In genomic region chr3:37988376-37988775, GRCh38 we compare ENCODE assay signal across 9 cellular contexts. TPM values are rescaled to one million over a fixed set of nuclear protein-coding genes. Genes with fewer than 3 reads are reported as not detected.
DNase-seq lines count a peak whose midpoint lies in the region; ATAC-seq, FAIRE-seq and TF ChIP-seq lines count a peak whose summit lies in the region.
"Not testable (repeated sequence)": the region's sequence is repeated elsewhere in the genome, so short reads cannot be mapped to it uniquely, and the experiment has no call there.
"Had no signal": no experiment of that assay in that cellular context is flagged by ENCODE, and none has a peak within 500 bp of the region (broad histone marks: within the 10 kb centered on the region; RNA-seq: fewer than 3 reads in every experiment).

No MANE protein-coding gene starts in this region.

- BruUV-seq in Calu3 (replicated peaks; lab: Mats Ljungman, UMichigan); K562 (replicated peaks; lab: Mats Ljungman, UMichigan); HepG2 (replicated peaks; lab: Mats Ljungman, UMichigan): not testable (repeated sequence)

- 65% methylated on average over 10 of the region's 10 CpGs for WGBS in K562 (ENCODE audit: insufficient coverage, low coverage, missing lambda C conversion rate)
- 50% methylated on average over 10 of the region's 10 CpGs for WGBS in HepG2 (ENCODE audit: low lambda C conversion rate)
- 50 to 75% methylated on average over 1 to 10 of the region's 10 CpGs for WGBS in transverse colon (ENCODE audit: low coverage in 1 of 2), 2 donors

- H3K27ac Mint-ChIP-seq in Calu3 (ENCODE audit: unreplicated experiment), result peak overlapping the region; percentile 57

- H3K9me3 ChIP-seq in BLaER1; Peyer's patch; K562 (replicated peaks; ENCODE audit: control insufficient read depth, insufficient read depth, low read depth, low read length); HepG2 (ENCODE audit: low read length); neutrophil; transverse colon: not testable (repeated sequence)

- TF ChIP-seq EP300 in K562 (IDR thresholded peaks at IDR 0.05; ENCODE audit: low read length); HepG2 (IDR thresholded peaks at IDR 0.05; ENCODE audit: low read depth in 2 of 2, low read length in 2 of 2); HepG2 (CRISPR knock-in tag; IDR thresholded peaks at IDR 0.05; ENCODE audit: borderline replicate concordance); transverse colon (IDR thresholded peaks at IDR 0.05; ENCODE audit: low read depth): not testable (repeated sequence)

- H3K36me3 Mint-ChIP-seq in Calu3 (ENCODE audit: insufficient read depth, unreplicated experiment), result peaks cover 50% of the 10 kb centered on the region

- not testable (repeated sequence) for TF ChIP-seq CTCF in Calu3 (IDR thresholded peaks at IDR 0.05; ENCODE audit: unreplicated experiment); Peyer's patch (IDR thresholded peaks at IDR 0.05); K562 (IDR thresholded peaks at IDR 0.05 in 2 of 3, conservative IDR thresholded peaks at IDR 0.05 in 1 of 3; ENCODE audit: insufficient read depth in 2 of 3, low read depth in 1 of 3, low read length in 3 of 3); HepG2 (CRISPR knock-in tag; IDR thresholded peaks at IDR 0.05); neutrophil (IDR thresholded peaks at IDR 0.05); transverse colon (IDR thresholded peaks at IDR 0.05)

- H3K27ac ChIP-seq in BLaER1; K562 (ENCODE audit: extremely low read depth, low read depth, low read length); HepG2 (ENCODE audit: extremely low read length, insufficient read depth, low read length): not testable (repeated sequence)
- H3K27ac ChIP-seq in Peyer's patch (peak overlapping the region in 3 of 4 donors; percentile 82 to 97 (median 91)), neutrophil (peak overlapping the region; percentile 51), transverse colon (peak overlapping the region; percentile 84 to 92 (median 88))

- H3K4me2 ChIP-seq in BLaER1, result peak overlapping the region; percentile 16
- H3K4me2 ChIP-seq in K562 (ENCODE audit: insufficient read depth, low read length); HepG2 (ENCODE audit: low read depth, low read length): not testable (repeated sequence)

- not testable (repeated sequence) for H4K20me1 ChIP-seq in BLaER1; K562 (replicated peaks; ENCODE audit: control insufficient read depth, insufficient read depth, low read length); HepG2 (ENCODE audit: insufficient read depth, low read length)

- not testable (repeated sequence) for H3K9me1 ChIP-seq in K562 (ENCODE audit: control insufficient read depth, insufficient read depth, low read length)

- POLR2A ChIA-PET in K562 (lab: Yijun Ruan, JAX); HepG2 (lab: Yijun Ruan, JAX): not testable (repeated sequence)

- not testable (repeated sequence) for H3K9ac ChIP-seq in BLaER1; K562 (ENCODE audit: insufficient read depth in 1 of 2, low read depth in 2 of 2, low read length in 2 of 2); HepG2 (ENCODE audit: insufficient read depth, low read depth, low read length)

- not testable (repeated sequence) for ATAC-seq in K562, HepG2

- intact Hi-C loops in Calu3 (cut with micrococcal nuclease; ENCODE audit: unreplicated experiment); K562 (cut with micrococcal nuclease); HepG2 (cut with micrococcal nuclease; ENCODE audit: unreplicated experiment); transverse colon (cut with DNase I; ENCODE audit: low total_unique reads): not testable (repeated sequence)

- not testable (repeated sequence) for TF ChIP-seq POLR2A in Peyer's patch (IDR thresholded peaks at IDR 0.05); K562 (conservative IDR thresholded peaks at IDR 0.05); HepG2 (IDR thresholded peaks at IDR 0.05; ENCODE audit: insufficient read depth in 1 of 2, low read depth in 2 of 2, low read length in 2 of 2); transverse colon (IDR thresholded peaks at IDR 0.05)

- not testable (repeated sequence) for H3K27me3 Mint-ChIP-seq in Calu3 (ENCODE audit: unreplicated experiment)

- H3K4me1 ChIP-seq in BLaER1 (peaks cover 51% of the 10 kb centered on the region), Peyer's patch (peaks cover 0 to 33% (median 5%) of the 10 kb centered on the region in 4 donors), K562 (replicated peaks in 1 of 2; ENCODE audit: control insufficient read depth in 2 of 2, insufficient read depth in 2 of 2, low read length in 2 of 2) (peaks cover 64 to 68% of the 10 kb centered on the region in 2 experiments), HepG2 (ENCODE audit: insufficient read depth, low read length) (peaks cover 80% of the 10 kb centered on the region), neutrophil (ENCODE audit: control insufficient read depth in 1 of 2, insufficient read depth in 1 of 2, low read depth in 1 of 2, low read length in 1 of 2) (peaks cover 80 to 81% of the 10 kb centered on the region in 2 experiments), transverse colon (peaks cover 15 to 61% (median 54%) of the 10 kb centered on the region in 4 donors)

- H2AFZ ChIP-seq in K562 (ENCODE audit: low read depth, low read length), result peak overlapping the region; percentile 64
- H2AFZ ChIP-seq in HepG2 (ENCODE audit: low read length), result not testable (repeated sequence)

- not testable (repeated sequence) for DNase-seq in Calu3; K562 (ENCODE audit: extremely low read depth in 1 of 4, low spot score in 3 of 4); HepG2 (ENCODE audit: low spot score); transverse colon
- DNase-seq in MV-4-11 (lab: John Stamatoyannopoulos, UW) (peak; percentile 86), Peyer's patch (peak in 1 of 3 donors; percentile 42)

- not testable (repeated sequence) for TF ChIP-seq RAD21 in K562 (CRISPR knock-in tag; conservative IDR thresholded peaks at IDR 0.05 in 1 of 2, IDR thresholded peaks at IDR 0.05 in 1 of 2); HepG2 (CRISPR knock-in tag; IDR thresholded peaks at IDR 0.05)

- not testable (repeated sequence) for FAIRE-seq in K562 (lab: Jason Lieb, UNC); HepG2 (lab: Jason Lieb, UNC)

- H3K27me3 ChIP-seq in BLaER1; Peyer's patch; K562 (ENCODE audit: control insufficient read depth in 2 of 2, insufficient read depth in 2 of 2, low read length in 2 of 2); neutrophil; transverse colon: not testable (repeated sequence)
- H3K27me3 ChIP-seq in HepG2 (ENCODE audit: control insufficient read depth in 1 of 2, insufficient read depth in 2 of 2, low read length in 2 of 2), result peaks cover 1 to 13% of the 10 kb centered on the region in 2 experiments; a peak in 4 of 5 replicates

- CTCF ChIA-PET in Calu3 (lab: Charles Lee); K562 (lab: Yijun Ruan, JAX; ENCODE audit: low intra/inter-chr PET ratio); HepG2 (lab: Yijun Ruan, JAX; ENCODE audit: low intra/inter-chr PET ratio, low total read pairs): not testable (repeated sequence)

- in situ Hi-C loops in K562 (cut with MboI); HepG2 (cut with HindIII; ENCODE audit: extremely low pct_ligation_motif_present, low pct_unique_long_range_greater_than_20kb); transverse colon (cut with MboI; ENCODE audit: low pct_ligation_motif_present in 1 of 4, low pct_unique_long_range_greater_than_20kb in 1 of 4, low sequenced_read_pairs in 3 of 4): not testable (repeated sequence)

- not testable (repeated sequence) for H3K4me3 ChIP-seq in BLaER1; K562; HepG2 (replicated peaks in 1 of 3; ENCODE audit: insufficient read depth in 1 of 3, low read depth in 2 of 3, low read length in 3 of 3); neutrophil (ENCODE audit: low read depth in 1 of 2, low read length in 1 of 2)
- H3K4me3 ChIP-seq in Peyer's patch (peak overlapping the region in 3 of 4 donors; percentile 3 to 51 (median 43)), transverse colon (peak overlapping the region in 1 of 4 donors; percentile 19)

- not testable (repeated sequence) for H3K4me3 Mint-ChIP-seq in Calu3 (ENCODE audit: low read depth, unreplicated experiment)

- peaks cover 65% of the 10 kb centered on the region for H3K4me1 Mint-ChIP-seq in Calu3 (ENCODE audit: low read depth, unreplicated experiment)

- not testable (repeated sequence) for H3K79me2 ChIP-seq in K562 (ENCODE audit: control insufficient read depth, insufficient read depth, low read length); HepG2 (ENCODE audit: insufficient read depth, low read length)

- not testable (repeated sequence) for H3K9me3 Mint-ChIP-seq in Calu3 (ENCODE audit: low read depth, unreplicated experiment)

- H3K36me3 ChIP-seq in BLaER1; Peyer's patch; K562 (ENCODE audit: control insufficient read depth, insufficient read depth, low read length); HepG2 (replicated peaks in 1 of 2; ENCODE audit: control insufficient read depth in 1 of 2, insufficient read depth in 2 of 2, low read length in 2 of 2); neutrophil; transverse colon: not testable (repeated sequence)

RNA-seq across cellular contexts. Expression of gene VILL, which starts 2.2 kb away (rescaled TPM):
- total RNA-seq in Calu3 (2022), result 52.6 and 86.8 TPM in 2 replicates
- 100 to 1,000 TPM in 3 of 4 donors, 10 to 100 TPM in 1; 59.4 to 309 (median 230) TPM for total RNA-seq in Peyer's patch
- 21.1 and 67.2 TPM in 2 replicates for total RNA-seq in K562 (2011; cell fraction: chromatin; rRNA removed; ENCODE audit: low replicate concordance)
- 38.7 and 48.8 TPM in 2 replicates for total RNA-seq in K562 (2011; cell fraction: nucleolus; rRNA removed)
- total RNA-seq in K562 (2011; cell fraction: nucleoplasm; rRNA removed), result 25.6 and 29.8 TPM in 2 replicates
- 12.6 and 17.4 TPM in 2 replicates for total RNA-seq in K562 (2014; rRNA removed)
- total RNA-seq in K562 (2014; rRNA removed; fragmentation: Illumina TruSeq; extraction: Trizol), result 3.3 and 4.3 TPM in 2 replicates
- 8.8 and 9.2 TPM in 2 replicates for total RNA-seq in K562 (2015; rRNA removed; fragmentation: Illumina TruSeq; extraction: Trizol)
- 12.4 and 13.4 TPM in 2 replicates for total RNA-seq in K562 (2021)
- polyA plus RNA-seq in K562 (2011; rRNA removed), result 7.7 and 10.6 TPM in 2 replicates
- 9.8 and 17.0 TPM in 2 replicates for polyA plus RNA-seq in K562 (2011; cell fraction: cytosol; rRNA removed)
- 51.3 and 85.1 TPM in 2 replicates for polyA plus RNA-seq in K562 (2011; cell fraction: nucleus; rRNA removed)
- polyA plus RNA-seq in K562 (2012), result 10.0 and 15.4 TPM in 2 replicates
- 8.7 and 9.8 TPM in 2 replicates for polyA plus RNA-seq in K562 (2014; fragmentation: Illumina TruSeq; extraction: Trizol)
- polyA plus RNA-seq in K562 (2014; fragmentation: Nextera tagmentation; extraction: Ambion mirVana), result under 1 TPM; 0.11 to 0.49 TPM
- 16.0 and 18.1 TPM in 2 replicates for polyA plus RNA-seq in K562 (2014; rRNA removed)
- 10.8 and 11.9 TPM in 2 replicates for polyA minus RNA-seq in K562 (2011; rRNA and poly(A)+ RNA removed)
- 2.6 and 4.9 TPM in 2 replicates for polyA minus RNA-seq in K562 (2011; cell fraction: cytosol; rRNA and poly(A)+ RNA removed)
- polyA minus RNA-seq in K562 (2011; cell fraction: nucleus; rRNA and poly(A)+ RNA removed), result 32.0 and 33.5 TPM in 2 replicates
- 3.2 and 4.0 TPM in 2 replicates for total RNA-seq in HepG2 (2016; rRNA removed; fragmentation: Illumina TruSeq; extraction: Trizol)
- 4.3 and 5.3 TPM in 2 replicates for total RNA-seq in HepG2 (2016; cell fraction: cytosol; rRNA removed; fragmentation: Illumina TruSeq; extraction: Trizol; ENCODE audit: low read depth)
- total RNA-seq in HepG2 (2016; cell fraction: insoluble cytoplasmic fraction; rRNA removed; fragmentation: Illumina TruSeq; extraction: Trizol), result 2.3 and 4.1 TPM in 2 replicates
- total RNA-seq in HepG2 (2016; cell fraction: membrane; rRNA removed; fragmentation: Illumina TruSeq; extraction: Trizol), result 3.3 and 5.4 TPM in 2 replicates
- 2.0 and 2.1 TPM in 2 replicates for total RNA-seq in HepG2 (2016; cell fraction: nucleus; rRNA removed; fragmentation: Illumina TruSeq; extraction: Trizol)
- polyA plus RNA-seq in HepG2 (2011; rRNA removed), result 5.3 and 7.5 TPM in 2 replicates
- polyA plus RNA-seq in HepG2 (2011; cell fraction: cytosol; rRNA removed), result 5.6 and 9.0 TPM in 2 replicates
- polyA plus RNA-seq in HepG2 (2011; cell fraction: nucleus; rRNA removed), result 8.6 and 9.9 TPM in 2 replicates
- polyA plus RNA-seq in HepG2 (2012), result 2.1 and 2.6 TPM in 2 replicates
- polyA plus RNA-seq in HepG2 (2016; cell fraction: cytosol; fragmentation: Illumina TruSeq; extraction: Trizol; ENCODE audit: low read depth), result 4.2 and 6.5 TPM in 2 replicates
- polyA plus RNA-seq in HepG2 (2016; cell fraction: insoluble cytoplasmic fraction; fragmentation: Illumina TruSeq; extraction: Trizol; ENCODE audit: low read depth), result 2.0 and 2.3 TPM in 2 replicates
- polyA plus RNA-seq in HepG2 (2016; cell fraction: membrane; fragmentation: Illumina TruSeq; extraction: Trizol; ENCODE audit: low read depth), result 3.5 and 5.1 TPM in 2 replicates
- 2.0 and 2.9 TPM in 2 replicates for polyA plus RNA-seq in HepG2 (2016; cell fraction: nucleus; fragmentation: Illumina TruSeq; extraction: Trizol; ENCODE audit: insufficient read depth, low read depth)
- polyA minus RNA-seq in HepG2 (2011; rRNA and poly(A)+ RNA removed; ENCODE audit: low replicate concordance), result 1.2 and 3.8 TPM in 2 replicates
- 0.89 TPM in 1 of 2 replicates, not detected in the other for polyA minus RNA-seq in HepG2 (2011; cell fraction: cytosol; rRNA and poly(A)+ RNA removed)
- 6.2 and 7.3 TPM in 2 replicates for polyA minus RNA-seq in HepG2 (2011; cell fraction: nucleus; rRNA and poly(A)+ RNA removed)
- 100 to 1,000 TPM; 112 to 214 (median 172) TPM for total RNA-seq in transverse colon

RNA-seq across cellular contexts. Expression of gene PLCD1, which starts 41.1 kb away (rescaled TPM):
- total RNA-seq in Calu3 (2022) (7.8 and 9.8 TPM in 2 replicates), Peyer's patch (10 to 100 TPM; 36.6 to 47.0 (median 40.5) TPM), K562 (2014; rRNA removed) (152 and 190 TPM in 2 replicates), K562 (2014; rRNA removed; fragmentation: Illumina TruSeq; extraction: Trizol) (60.7 and 88.3 TPM in 2 replicates), K562 (2015; rRNA removed; fragmentation: Illumina TruSeq; extraction: Trizol) (47.5 and 50.1 TPM in 2 replicates), K562 (2021) (149 and 161 TPM in 2 replicates), HepG2 (2016; rRNA removed; fragmentation: Illumina TruSeq; extraction: Trizol) (10.1 and 11.4 TPM in 2 replicates), transverse colon (100 to 1,000 TPM in 2 of 4 donors, 10 to 100 TPM in 2; 21.1 to 126 (median 91.4) TPM)
- 283 and 655 TPM in 2 replicates for total RNA-seq in K562 (2011; cell fraction: chromatin; rRNA removed; ENCODE audit: low replicate concordance)
- total RNA-seq in K562 (2011; cell fraction: nucleolus; rRNA removed), result 463 and 540 TPM in 2 replicates
- 244 and 351 TPM in 2 replicates for total RNA-seq in K562 (2011; cell fraction: nucleoplasm; rRNA removed)
- polyA plus RNA-seq in K562 (2011; rRNA removed) (209 and 284 TPM in 2 replicates), K562 (2014; fragmentation: Illumina TruSeq; extraction: Trizol) (135 and 145 TPM in 2 replicates), K562 (2014; fragmentation: Nextera tagmentation; extraction: Ambion mirVana) (10 to 100 TPM in 1 of 2 experiments, 1 to 10 TPM in 1; 5.4 to 11.0 TPM), K562 (2014; rRNA removed) (116 and 140 TPM in 2 replicates), HepG2 (2011; rRNA removed) (12.4 and 12.8 TPM in 2 replicates)
- 214 and 249 TPM in 2 replicates for polyA plus RNA-seq in K562 (2011; cell fraction: cytosol; rRNA removed)
- polyA plus RNA-seq in K562 (2011; cell fraction: nucleus; rRNA removed), result 1,089 and 1,150 TPM in 2 replicates
- polyA plus RNA-seq in K562 (2012), result 67.9 and 83.7 TPM in 2 replicates
- polyA minus RNA-seq in K562 (2011; rRNA and poly(A)+ RNA removed), result 191 and 192 TPM in 2 replicates
- 144 and 183 TPM in 2 replicates for polyA minus RNA-seq in K562 (2011; cell fraction: cytosol; rRNA and poly(A)+ RNA removed)
- polyA minus RNA-seq in K562 (2011; cell fraction: nucleus; rRNA and poly(A)+ RNA removed), result 158 and 240 TPM in 2 replicates
- 2.1 and 3.6 TPM in 2 replicates for total RNA-seq in HepG2 (2016; cell fraction: cytosol; rRNA removed; fragmentation: Illumina TruSeq; extraction: Trizol; ENCODE audit: low read depth)
- 9.3 and 12.3 TPM in 2 replicates for total RNA-seq in HepG2 (2016; cell fraction: insoluble cytoplasmic fraction; rRNA removed; fragmentation: Illumina TruSeq; extraction: Trizol)
- total RNA-seq in HepG2 (2016; cell fraction: membrane; rRNA removed; fragmentation: Illumina TruSeq; extraction: Trizol), result 4.6 and 5.7 TPM in 2 replicates
- 8.0 and 8.9 TPM in 2 replicates for total RNA-seq in HepG2 (2016; cell fraction: nucleus; rRNA removed; fragmentation: Illumina TruSeq; extraction: Trizol)
- 7.2 and 10.7 TPM in 2 replicates for polyA plus RNA-seq in HepG2 (2011; cell fraction: cytosol; rRNA removed)
- polyA plus RNA-seq in HepG2 (2011; cell fraction: nucleus; rRNA removed), result 30.9 and 33.2 TPM in 2 replicates
- polyA plus RNA-seq in HepG2 (2012), result 10.6 and 11.1 TPM in 2 replicates
- 2.2 and 2.7 TPM in 2 replicates for polyA plus RNA-seq in HepG2 (2016; cell fraction: cytosol; fragmentation: Illumina TruSeq; extraction: Trizol; ENCODE audit: low read depth)
- 6.8 and 9.0 TPM in 2 replicates for polyA plus RNA-seq in HepG2 (2016; cell fraction: insoluble cytoplasmic fraction; fragmentation: Illumina TruSeq; extraction: Trizol; ENCODE audit: low read depth)
- polyA plus RNA-seq in HepG2 (2016; cell fraction: membrane; fragmentation: Illumina TruSeq; extraction: Trizol; ENCODE audit: low read depth), result 3.9 and 5.6 TPM in 2 replicates
- 13.4 and 22.2 TPM in 2 replicates for polyA plus RNA-seq in HepG2 (2016; cell fraction: nucleus; fragmentation: Illumina TruSeq; extraction: Trizol; ENCODE audit: insufficient read depth, low read depth)
- polyA minus RNA-seq in HepG2 (2011; rRNA and poly(A)+ RNA removed; ENCODE audit: low replicate concordance), result 2.2 and 34.5 TPM in 2 replicates
- polyA minus RNA-seq in HepG2 (2011; cell fraction: cytosol; rRNA and poly(A)+ RNA removed), result 11.5 and 15.0 TPM in 2 replicates
- polyA minus RNA-seq in HepG2 (2011; cell fraction: nucleus; rRNA and poly(A)+ RNA removed), result 8.4 and 11.8 TPM in 2 replicates

RNA-seq across cellular contexts. Expression of gene DLEC1, which starts 50.6 kb away (rescaled TPM):
- total RNA-seq in Calu3 (2022), result 0.28 and 0.78 TPM in 2 replicates
- total RNA-seq in Peyer's patch, result 1 to 10 TPM in 1 of 4 donors, under 1 TPM in 3; 0.18 to 2.2 (median 0.75) TPM
- total RNA-seq in K562 (2011; cell fraction: chromatin; rRNA removed; ENCODE audit: low replicate concordance), result 0.12 TPM in 1 of 2 replicates, not detected in the other
- not detected in 2 replicates for total RNA-seq in K562 (2011; cell fraction: nucleolus; rRNA removed)
- total RNA-seq in K562 (2011; cell fraction: nucleoplasm; rRNA removed), result not detected in 2 replicates
- total RNA-seq in K562 (2014; rRNA removed), result not detected in 2 replicates
- not detected in 2 replicates for total RNA-seq in K562 (2014; rRNA removed; fragmentation: Illumina TruSeq; extraction: Trizol)
- not detected in 2 replicates for total RNA-seq in K562 (2015; rRNA removed; fragmentation: Illumina TruSeq; extraction: Trizol)
- 0.02 TPM in 1 of 2 replicates, not detected in the other for total RNA-seq in K562 (2021)
- polyA plus RNA-seq in K562 (2011; rRNA removed), result not detected in 2 replicates
- polyA plus RNA-seq in K562 (2011; cell fraction: cytosol; rRNA removed), result 0.01 TPM in 1 of 2 replicates, not detected in the other
- 0.06 and 0.18 TPM in 2 replicates for polyA plus RNA-seq in K562 (2011; cell fraction: nucleus; rRNA removed)
- 0.10 and 0.18 TPM in 2 replicates for polyA plus RNA-seq in K562 (2012)
- not detected in 2 replicates for polyA plus RNA-seq in K562 (2014; fragmentation: Illumina TruSeq; extraction: Trizol)
- polyA plus RNA-seq in K562 (2014; fragmentation: Nextera tagmentation; extraction: Ambion mirVana), result under 1 TPM; 0.07 to 0.08 TPM
- not detected in 2 replicates for polyA plus RNA-seq in K562 (2014; rRNA removed)
- not detected in 2 replicates for polyA minus RNA-seq in K562 (2011; rRNA and poly(A)+ RNA removed)
- polyA minus RNA-seq in K562 (2011; cell fraction: cytosol; rRNA and poly(A)+ RNA removed), result not detected in 2 replicates
- not detected in 2 replicates for polyA minus RNA-seq in K562 (2011; cell fraction: nucleus; rRNA and poly(A)+ RNA removed)
- total RNA-seq in HepG2 (2016; rRNA removed; fragmentation: Illumina TruSeq; extraction: Trizol), result not detected in 2 replicates
- not detected in 2 replicates for total RNA-seq in HepG2 (2016; cell fraction: cytosol; rRNA removed; fragmentation: Illumina TruSeq; extraction: Trizol; ENCODE audit: low read depth)
- not detected in 2 replicates for total RNA-seq in HepG2 (2016; cell fraction: insoluble cytoplasmic fraction; rRNA removed; fragmentation: Illumina TruSeq; extraction: Trizol)
- total RNA-seq in HepG2 (2016; cell fraction: membrane; rRNA removed; fragmentation: Illumina TruSeq; extraction: Trizol), result not detected in 2 replicates
- total RNA-seq in HepG2 (2016; cell fraction: nucleus; rRNA removed; fragmentation: Illumina TruSeq; extraction: Trizol), result not detected in 2 replicates
- 0.09 and 0.13 TPM in 2 replicates for polyA plus RNA-seq in HepG2 (2011; rRNA removed)
- 0.01 TPM in 1 of 2 replicates, not detected in the other for polyA plus RNA-seq in HepG2 (2011; cell fraction: cytosol; rRNA removed)
- 0.56 and 0.99 TPM in 2 replicates for polyA plus RNA-seq in HepG2 (2011; cell fraction: nucleus; rRNA removed)
- polyA plus RNA-seq in HepG2 (2012), result 0.47 and 0.54 TPM in 2 replicates
- not detected in 2 replicates for polyA plus RNA-seq in HepG2 (2016; cell fraction: cytosol; fragmentation: Illumina TruSeq; extraction: Trizol; ENCODE audit: low read depth)
- polyA plus RNA-seq in HepG2 (2016; cell fraction: insoluble cytoplasmic fraction; fragmentation: Illumina TruSeq; extraction: Trizol; ENCODE audit: low read depth), result not detected in 2 replicates
- not detected in 2 replicates for polyA plus RNA-seq in HepG2 (2016; cell fraction: membrane; fragmentation: Illumina TruSeq; extraction: Trizol; ENCODE audit: low read depth)
- polyA plus RNA-seq in HepG2 (2016; cell fraction: nucleus; fragmentation: Illumina TruSeq; extraction: Trizol; ENCODE audit: insufficient read depth, low read depth), result not detected in 2 replicates
- polyA minus RNA-seq in HepG2 (2011; rRNA and poly(A)+ RNA removed; ENCODE audit: low replicate concordance), result 0.40 TPM in 1 of 2 replicates, not detected in the other
- polyA minus RNA-seq in HepG2 (2011; cell fraction: cytosol; rRNA and poly(A)+ RNA removed), result not detected in 2 replicates
- polyA minus RNA-seq in HepG2 (2011; cell fraction: nucleus; rRNA and poly(A)+ RNA removed), result 0.77 and 0.99 TPM in 2 replicates
- total RNA-seq in transverse colon, result 1 to 10 TPM in 2 of 4 donors, under 1 TPM in 2; 0.20 to 4.1 (median 1.4) TPM
- total RNA-seq: A673 had no signal
